Comparison of ENCODE assay signal across 8 cellular contexts in genomic region chr5:69188811-69189161, GRCh38. TPM values are rescaled to one million over a fixed set of nuclear protein-coding genes. Genes with fewer than 3 reads are reported as not detected.
A peak's percentile ranks its signal among the peaks of the same experiment; 100 is the strongest.
DNase-seq lines count a peak whose midpoint lies in the region; ATAC-seq, FAIRE-seq and TF ChIP-seq lines count a peak whose summit lies in the region.

No MANE protein-coding gene starts in this region.

- peaks cover 10% of the 10 kb centered on the region for H3K4me1 ChIP-seq in CD8-positive, alpha-beta T cell (ENCODE audit: insufficient read depth, low read length)
- H3K4me1 ChIP-seq in Loucy (ENCODE audit: insufficient read depth, low read length, poor library complexity, severe bottlenecking) (peaks cover 12% of the 10 kb centered on the region), H1 (replicated peaks in 1 of 4; ENCODE audit: control insufficient read depth in 3 of 4, insufficient read depth in 4 of 4, low read length in 3 of 4) (no peaks in the 10 kb centered on the region), neutrophil (ENCODE audit: control insufficient read depth in 1 of 2, insufficient read depth in 1 of 2, low read depth in 1 of 2, low read length in 1 of 2) (peaks cover 12 to 14% of the 10 kb centered on the region in 2 experiments)

- H3K9me3 Mint-ChIP-seq in CD8-positive, alpha-beta T cell, result no peaks in the 10 kb centered on the region

- DNase-seq in CD8-positive, alpha-beta T cell, result no peak
- no peak for DNase-seq in H1 (ENCODE audit: low read depth in 1 of 2, low spot score in 2 of 2)
- no peak for DNase-seq in NCI-H2081 treated with DMSO at 0.1 percent for 48 hours (lab: John Stamatoyannopoulos, UW)
- no peak for DNase-seq in amniotic stem cell (lab: John Stamatoyannopoulos, UW)
- no peak for DNase-seq in NCI-H82 treated with DMSO at 0.1 percent for 48 hours (lab: John Stamatoyannopoulos, UW; ENCODE audit: unreplicated experiment)

- H4K8ac ChIP-seq in H1 (ENCODE audit: extremely low read depth, insufficient read depth, low read length), result no peak overlapping the region

- H4K20me1 ChIP-seq in Loucy (ENCODE audit: insufficient read depth, low read length, poor library complexity, severe bottlenecking) (no peaks in the 10 kb centered on the region), H1 (replicated peaks in 1 of 2; ENCODE audit: control insufficient read depth in 1 of 2, insufficient read depth in 2 of 2, low read length in 2 of 2) (no peaks in the 10 kb centered on the region)

- no peak overlapping the region for H3K23ac ChIP-seq in H1 (ENCODE audit: insufficient read length)

- peak overlapping the region; percentile 66 for H3K27ac ChIP-seq in CD8-positive, alpha-beta T cell (ENCODE audit: low read depth, low read length)
- peak overlapping the region; percentile 98 for H3K27ac ChIP-seq in H1 (ENCODE audit: low read depth, low read length)
- H3K27ac ChIP-seq in neutrophil, result peak overlapping the region; percentile 59

- no peak overlapping the region for H2AK5ac ChIP-seq in H1 (ENCODE audit: low read depth, low read length)

- H3K79me2 ChIP-seq in Loucy (ENCODE audit: insufficient read depth, low read length) (peaks cover 9% of the 10 kb centered on the region; the same call in 1 of the 2 replicates), H1 (ENCODE audit: control insufficient read depth in 1 of 2, insufficient read depth in 2 of 2, low read length in 2 of 2) (peaks cover 0 to 13% of the 10 kb centered on the region in 2 experiments; a peak in 1 of 4 replicates)

- no peaks in the 10 kb centered on the region for H3K36me3 ChIP-seq in CD8-positive, alpha-beta T cell (ENCODE audit: insufficient read depth, low read length)
- H3K36me3 ChIP-seq in Loucy (ENCODE audit: insufficient read depth, low read length) (no peaks in the 10 kb centered on the region), H1 (ENCODE audit: control insufficient read depth in 2 of 4, insufficient read depth in 4 of 4, low read length in 3 of 4) (peaks cover 7 to 23% (median 14%) of the 10 kb centered on the region in 4 experiments), neutrophil (no peaks in the 10 kb centered on the region)

- H3K27ac Mint-ChIP-seq in CD8-positive, alpha-beta T cell, result peak overlapping the region; percentile 84

- H2BK15ac ChIP-seq in H1 (ENCODE audit: low read length), result no peak overlapping the region

- no peak overlapping the region for H3K4ac ChIP-seq in H1 (replicated peaks; ENCODE audit: insufficient read length, low read depth, low read length)

- 34% methylated on average over 8 of the region's 8 CpGs; no CpG with 5 or more reads in 1 of the 2 experiments for WGBS in H1 (ENCODE audit: extremely low coverage in 1 of 2, insufficient coverage in 1 of 2, insufficient read length in 1 of 2, insufficient replicate concordance in 2 of 2, low coverage in 1 of 2, low lambda C conversion rate in 2 of 2, missing lambda C conversion rate in 1 of 2), 2 experiments

- intact Hi-C loops in CD8-positive, alpha-beta T cell (cut with DNase I, micrococcal nuclease), result loop anchor here (1.0 to 2.0 kb wide), 9 partner anchors 14 to 182 kb away; partner anchors contain the start of genes CCNB1 (in 2 of the 2), CDK7 (in 2 of the 2), AK6 (in 1 of the 2) and CCDC125 (in 1 of the 2)

- FAIRE-seq in H1 (lab: Jason Lieb, UNC), result no peak

- no peak for TF ChIP-seq CTCF in CD8-positive, alpha-beta T cell (IDR thresholded peaks at IDR 0.05)
- no peak for TF ChIP-seq CTCF in Loucy (conservative IDR thresholded peaks at IDR 0.05; ENCODE audit: low read length)
- TF ChIP-seq CTCF in H1 (IDR thresholded peaks at IDR 0.05; ENCODE audit: control extremely low read depth in 1 of 3, insufficient read depth in 1 of 3, low read depth in 1 of 3, low read length in 3 of 3), result no peak
- no peak for TF ChIP-seq CTCF in neutrophil (IDR thresholded peaks at IDR 0.05)

- H3K56ac ChIP-seq in H1 (replicated peaks; ENCODE audit: insufficient read length, low read depth, low read length), result no peak overlapping the region

- no peaks in the 10 kb centered on the region for H3K9me3 ChIP-seq in CD8-positive, alpha-beta T cell (ENCODE audit: low read length)
- no peaks in the 10 kb centered on the region for H3K9me3 ChIP-seq in Loucy (ENCODE audit: insufficient read depth, low read depth, low read length)
- no peaks in the 10 kb centered on the region for H3K9me3 ChIP-seq in H1 (ENCODE audit: insufficient read depth in 2 of 2, low read depth in 1 of 2, low read length in 1 of 2)
- no peaks in the 10 kb centered on the region for H3K9me3 ChIP-seq in neutrophil

- ATAC-seq in CD8-positive, alpha-beta T cell, result no peak
- no peak for ATAC-seq in GM21423 (IDR thresholded peaks at IDR 0.05; ENCODE audit: unreplicated experiment)

- H2BK120ac ChIP-seq in H1 (replicated peaks; ENCODE audit: low read depth, low read length), result no peak overlapping the region

- H4K91ac ChIP-seq in H1 (replicated peaks; ENCODE audit: insufficient read length, low read length), result no peak overlapping the region

- no peak for TF ChIP-seq POLR2A in H1 (IDR thresholded peaks at IDR 0.05; ENCODE audit: control extremely low read depth in 1 of 2, low read depth in 2 of 2, low read length in 2 of 2)

- peak overlapping the region; percentile 91 for H3K4me3 Mint-ChIP-seq in CD8-positive, alpha-beta T cell

- no peak overlapping the region for H3K14ac ChIP-seq in H1 (ENCODE audit: insufficient read length)

- POLR2A ChIA-PET in CD8-positive, alpha-beta T cell (lab: Charles Lee), result interaction anchor here (2.5 kb wide), 1 partner anchor 46 kb away, joined by 7 read pairs; the partner anchor contains the start of gene CDK7
- POLR2A ChIA-PET in H1 (lab: Charles Lee; ENCODE audit: partially characterized antibody), result interaction anchor here (0.6 to 3.9 kb wide), 16 partner anchors 10 to 226 kb away, joined by 3 to 34 read pairs (median 8); partner anchors contain the start of genes CCNB1, CDK7, MARVELD2 and SLC30A5

- H3K4me3 ChIP-seq in CD8-positive, alpha-beta T cell (ENCODE audit: low read depth, low read length), result peak overlapping the region; percentile 77
- H3K4me3 ChIP-seq in Loucy (ENCODE audit: low read length, poor library complexity, severe bottlenecking) (peak overlapping the region; percentile 82), H1 (ENCODE audit: extremely low read depth in 1 of 4, insufficient read depth in 2 of 4, low read depth in 3 of 4, low read length in 4 of 4) (peak overlapping the region; percentile 84 to 96 (median 92)), neutrophil (ENCODE audit: low read depth in 1 of 2, low read length in 1 of 2) (peak overlapping the region; percentile 69 to 82)

- no peak overlapping the region; the same call in 1 of the 2 replicates for H2BK12ac ChIP-seq in H1 (ENCODE audit: low read depth, low read length)

- H2BK20ac ChIP-seq in H1 (ENCODE audit: low read length), result no peak overlapping the region

- H3K4me1 Mint-ChIP-seq in CD8-positive, alpha-beta T cell (ENCODE audit: low read depth), result peaks cover 16% of the 10 kb centered on the region

- peaks cover 8% of the 10 kb centered on the region; the same call in 1 of the 2 replicates for H3K23me2 ChIP-seq in H1 (ENCODE audit: low read depth, low read length)

- CTCF ChIA-PET in CD8-positive, alpha-beta T cell (lab: Charles Lee), result no interaction called here
- CTCF ChIA-PET in H1 (lab: Charles Lee; ENCODE audit: partially characterized antibody), result interaction anchor here (1.7 kb wide), 1 partner anchor 11 kb away, joined by 6 read pairs; no protein-coding TSS in a partner anchor

- peak overlapping the region; percentile 89 for H2AFZ ChIP-seq in Loucy (ENCODE audit: low read length)
- peak overlapping the region; percentile 99 for H2AFZ ChIP-seq in H1 (ENCODE audit: low read length)

- H3K79me1 ChIP-seq in H1 (ENCODE audit: low read depth, low read length), result peaks cover 3% of the 10 kb centered on the region

- no peak for TF ChIP-seq RAD21 in H1 (IDR thresholded peaks at IDR 0.05 in 1 of 2, conservative IDR thresholded peaks at IDR 0.05 in 1 of 2; ENCODE audit: low read depth in 2 of 2, low read length in 2 of 2)

- H3K18ac ChIP-seq in H1 (ENCODE audit: extremely low read depth, low read length), result no peak overlapping the region

- H3K27me3 ChIP-seq in CD8-positive, alpha-beta T cell (ENCODE audit: insufficient read depth, low read length), result no peaks in the 10 kb centered on the region
- H3K27me3 ChIP-seq in Loucy (ENCODE audit: insufficient read depth, low read length, poor library complexity, severe bottlenecking) (no peaks in the 10 kb centered on the region), H1 (replicated peaks in 1 of 4; ENCODE audit: control insufficient read depth in 3 of 4, extremely low read depth in 1 of 4, insufficient read depth in 3 of 4, low read length in 3 of 4) (no peaks in the 10 kb centered on the region), neutrophil (no peaks in the 10 kb centered on the region)

- H3F3A ChIP-seq in Loucy (ENCODE audit: low read depth), result no peaks in the 10 kb centered on the region

- H3K4me2 ChIP-seq in Loucy (ENCODE audit: low read depth, low read length, poor library complexity, severe bottlenecking) (peak overlapping the region; percentile 85), H1 (ENCODE audit: insufficient read depth in 1 of 2, low read depth in 2 of 2, low read length in 2 of 2) (peak overlapping the region; percentile 81 to 86)

- H3K27me3 Mint-ChIP-seq in CD8-positive, alpha-beta T cell (ENCODE audit: low read depth), result no peaks in the 10 kb centered on the region

- no peak for TF ChIP-seq EP300 in H1 (IDR thresholded peaks at IDR 0.05; ENCODE audit: borderline replicate concordance in 1 of 2, low read depth in 2 of 2, low read length in 2 of 2)

- H2BK5ac ChIP-seq in H1 (ENCODE audit: low read depth, low read length), result peak overlapping the region; percentile 89

- H3K9me2 ChIP-seq in Loucy (replicated peaks; ENCODE audit: low read depth, low read length), result no peaks in the 10 kb centered on the region

- H3K9ac ChIP-seq in Loucy (ENCODE audit: low read depth, low read length, poor library complexity, severe bottlenecking) (peak overlapping the region; percentile 82), H1 (replicated peaks in 1 of 4; ENCODE audit: extremely low read depth in 1 of 4, low read depth in 3 of 4, low read length in 3 of 4) (peak overlapping the region; percentile 84 to 99 (median 96))

- H3K36me3 Mint-ChIP-seq in CD8-positive, alpha-beta T cell, result peaks cover 6% of the 10 kb centered on the region

- H4K5ac ChIP-seq in H1 (ENCODE audit: insufficient read length, low read depth, low read length), result no peak overlapping the region

RNA-seq across cellular contexts. Expression of gene CENPH, which starts 0.6 kb away (rescaled TPM):
- 1 to 10 TPM; 4.1 to 4.6 TPM for total RNA-seq in CD8-positive, alpha-beta T cell
- total RNA-seq in H1 (2021; fragmentation: NEBNext Ultra II Directional; extraction: Animal tissue kit (Norgen Biotek cat#: 25700)), result 75.7 and 82.8 TPM in 2 replicates
- polyA plus RNA-seq in H1 (2011; rRNA removed), result 69.0 and 72.2 TPM in 2 replicates
- 69.9 TPM for polyA plus RNA-seq in H1 (2011; cell fraction: cytosol; rRNA removed)
- polyA plus RNA-seq in H1 (2011; cell fraction: nucleus; rRNA removed), result 25.3 TPM
- polyA plus RNA-seq in H1 (2012, experiment 1 of 2), result 45.3 to 56.4 TPM (median 52.1 TPM) in 4 replicates
- polyA plus RNA-seq in H1 (2012, experiment 2 of 2), result 73.3 TPM
- 65.3 TPM for polyA plus RNA-seq in H1 (2013, experiment 1 of 2)
- 64.6 TPM for polyA plus RNA-seq in H1 (2013, experiment 2 of 2)
- 5.4 and 6.4 TPM in 2 replicates for polyA minus RNA-seq in H1 (2011; rRNA and poly(A)+ RNA removed)
- polyA minus RNA-seq in H1 (2011; cell fraction: cytosol; rRNA and poly(A)+ RNA removed), result 22.3 TPM
- 25.9 TPM for polyA minus RNA-seq in H1 (2011; cell fraction: nucleus; rRNA and poly(A)+ RNA removed)

RNA-seq across cellular contexts. Expression of gene CCNB1, which starts 21.8 kb away (rescaled TPM):
- under 1 TPM; 0.75 to 0.95 TPM for total RNA-seq in CD8-positive, alpha-beta T cell
- total RNA-seq in H1 (2021; fragmentation: NEBNext Ultra II Directional; extraction: Animal tissue kit (Norgen Biotek cat#: 25700)), result 338 and 342 TPM in 2 replicates
- polyA plus RNA-seq in H1 (2011; rRNA removed), result 71.5 and 122 TPM in 2 replicates
- polyA plus RNA-seq in H1 (2011; cell fraction: cytosol; rRNA removed), result 183 TPM
- polyA plus RNA-seq in H1 (2011; cell fraction: nucleus; rRNA removed), result 84.8 TPM
- polyA plus RNA-seq in H1 (2012, experiment 1 of 2), result 277 to 373 TPM (median 302 TPM) in 4 replicates
- 104 TPM for polyA plus RNA-seq in H1 (2012, experiment 2 of 2)
- 210 TPM for polyA plus RNA-seq in H1 (2013, experiment 1 of 2)
- polyA plus RNA-seq in H1 (2013, experiment 2 of 2), result 201 TPM
- polyA minus RNA-seq in H1 (2011; rRNA and poly(A)+ RNA removed), result 95.7 and 97.5 TPM in 2 replicates
- polyA minus RNA-seq in H1 (2011; cell fraction: cytosol; rRNA and poly(A)+ RNA removed), result 70.8 TPM
- 71.0 TPM for polyA minus RNA-seq in H1 (2011; cell fraction: nucleus; rRNA and poly(A)+ RNA removed)

RNA-seq across cellular contexts. Expression of gene CDK7, which starts 45.9 kb away (rescaled TPM):
- total RNA-seq in CD8-positive, alpha-beta T cell, result 10 to 100 TPM; 27.5 to 29.4 TPM
- total RNA-seq in H1 (2021; fragmentation: NEBNext Ultra II Directional; extraction: Animal tissue kit (Norgen Biotek cat#: 25700)), result 52.1 and 63.4 TPM in 2 replicates
- polyA plus RNA-seq in H1 (2011; rRNA removed), result 19.5 and 39.9 TPM in 2 replicates
- 44.8 TPM for polyA plus RNA-seq in H1 (2011; cell fraction: cytosol; rRNA removed)
- 15.9 TPM for polyA plus RNA-seq in H1 (2011; cell fraction: nucleus; rRNA removed)
- 49.4 to 88.0 TPM (median 55.9 TPM) in 4 replicates for polyA plus RNA-seq in H1 (2012, experiment 1 of 2)
- 11.4 TPM for polyA plus RNA-seq in H1 (2012, experiment 2 of 2)
- polyA plus RNA-seq in H1 (2013, experiment 1 of 2), result 61.3 TPM
- polyA plus RNA-seq in H1 (2013, experiment 2 of 2), result 60.5 TPM
- polyA minus RNA-seq in H1 (2011; rRNA and poly(A)+ RNA removed), result 24.2 and 35.2 TPM in 2 replicates
- polyA minus RNA-seq in H1 (2011; cell fraction: cytosol; rRNA and poly(A)+ RNA removed), result 86.9 TPM
- 53.5 TPM for polyA minus RNA-seq in H1 (2011; cell fraction: nucleus; rRNA and poly(A)+ RNA removed)

Comparison
In these comparisons a context has a peak if more than half of its experiments do, and no peak if none do; other contexts are left out.
1. RNA of gene CENPH, which starts 0.6 kb away (total RNA-seq): 75.7 to 82.8 TPM in H1; 4.1 to 4.6 TPM in CD8-positive, alpha-beta T cell; every median in the first group is over 10 times any median in the second.
2. RNA of gene CCNB1, which starts 21.8 kb away (total RNA-seq): 338 to 342 TPM in H1; 0.75 to 0.95 TPM in CD8-positive, alpha-beta T cell; every median in the first group is over 100 times any median in the second.
3. Peak in every context shown above with its lines, with median percentiles within 50 percentile points of each other: H3K27ac ChIP-seq and H3K4me3 ChIP-seq.